1 cellular context compared by ENCODE assay signal in the genomic region with DNA sequence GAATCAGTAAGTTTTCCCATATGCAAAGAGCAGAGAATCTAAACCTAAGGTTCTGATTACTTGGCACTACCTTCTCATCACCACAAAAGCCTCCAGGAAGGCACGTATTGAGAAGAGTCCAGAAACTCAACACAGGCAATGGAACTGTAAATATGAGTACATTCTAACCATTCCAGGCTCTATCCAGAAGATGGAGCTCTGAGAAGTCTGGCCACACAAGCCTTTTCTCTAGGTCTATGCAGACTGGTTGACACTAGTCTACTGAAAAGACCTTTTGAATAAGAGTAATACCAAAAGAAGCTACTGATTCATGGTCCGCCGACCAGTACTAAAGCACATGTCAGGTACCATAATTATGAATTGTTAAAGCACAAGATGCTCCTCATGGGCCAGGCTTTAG.
TF ChIP-seq lines count a peak whose summit lies in the region.

No MANE protein-coding gene starts in this region.

TF ChIP-seq in K562, 482 proteins besides CTCF, POLR2A, EP300 and RAD21:
- TF ChIP-seq HDAC2 (IDR thresholded peaks at IDR 0.05) = no peak
- no peak for TF ChIP-seq ZNF140 (CRISPR knock-in tag; IDR thresholded peaks at IDR 0.05)
- no peak for TF ChIP-seq DPF2 (IDR thresholded peaks at IDR 0.05)
- TF ChIP-seq EP400 (IDR thresholded peaks at IDR 0.05) = no peak
- no peak for TF ChIP-seq PTRF (tag; IDR thresholded peaks at IDR 0.05)
- TF ChIP-seq ZNF586 (CRISPR knock-in tag; conservative IDR thresholded peaks at IDR 0.05) = no peak
- no peak for TF ChIP-seq POLR3G (IDR thresholded peaks at IDR 0.05; ENCODE audit: extremely low read depth, insufficient read length, insufficient replicate concordance)
- no peak for TF ChIP-seq ZNF143 (CRISPR knock-in tag; IDR thresholded peaks at IDR 0.05)
- TF ChIP-seq MECOM (CRISPR knock-in tag; IDR thresholded peaks at IDR 0.05) = no peak
- TF ChIP-seq HDAC3 (IDR thresholded peaks at IDR 0.05; ENCODE audit: borderline replicate concordance, partially characterized antibody) = no peak
- TF ChIP-seq RBBP5 (IDR thresholded peaks at IDR 0.05; ENCODE audit: borderline replicate concordance, insufficient read depth, low read length, poor library complexity, severe bottlenecking) = no peak
- no peak for TF ChIP-seq KDM1A (IDR thresholded peaks at IDR 0.05)
- no peak for TF ChIP-seq TAF7 (tag; IDR thresholded peaks at IDR 0.05)
- TF ChIP-seq RBM15 (IDR thresholded peaks at IDR 0.05; ENCODE audit: insufficient read depth, low read length) = no peak
- no peak for TF ChIP-seq BCOR (IDR thresholded peaks at IDR 0.05)
- no peak for TF ChIP-seq MCM5 (IDR thresholded peaks at IDR 0.05; ENCODE audit: low read depth)
- TF ChIP-seq, protein P1, sequence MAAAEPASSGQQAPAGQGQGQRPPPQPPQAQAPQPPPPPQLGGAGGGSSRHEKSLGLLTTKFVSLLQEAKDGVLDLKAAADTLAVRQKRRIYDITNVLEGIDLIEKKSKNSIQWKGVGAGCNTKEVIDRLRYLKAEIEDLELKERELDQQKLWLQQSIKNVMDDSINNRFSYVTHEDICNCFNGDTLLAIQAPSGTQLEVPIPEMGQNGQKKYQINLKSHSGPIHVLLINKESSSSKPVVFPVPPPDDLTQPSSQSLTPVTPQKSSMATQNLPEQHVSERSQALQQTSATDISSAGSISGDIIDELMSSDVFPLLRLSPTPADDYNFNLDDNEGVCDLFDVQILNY (CRISPR knock-in tag; IDR thresholded peaks at IDR 0.05) = no peak
- no peak for TF ChIP-seq POLR2H (tag; IDR thresholded peaks at IDR 0.05; ENCODE audit: low read depth)
- no peak for TF ChIP-seq CBX3 (IDR thresholded peaks at IDR 0.05; ENCODE audit: borderline replicate concordance in 1 of 2, low read length in 2 of 2)
